Comparison of ENCODE assay signal across 4 cellular contexts in the genomic region with DNA sequence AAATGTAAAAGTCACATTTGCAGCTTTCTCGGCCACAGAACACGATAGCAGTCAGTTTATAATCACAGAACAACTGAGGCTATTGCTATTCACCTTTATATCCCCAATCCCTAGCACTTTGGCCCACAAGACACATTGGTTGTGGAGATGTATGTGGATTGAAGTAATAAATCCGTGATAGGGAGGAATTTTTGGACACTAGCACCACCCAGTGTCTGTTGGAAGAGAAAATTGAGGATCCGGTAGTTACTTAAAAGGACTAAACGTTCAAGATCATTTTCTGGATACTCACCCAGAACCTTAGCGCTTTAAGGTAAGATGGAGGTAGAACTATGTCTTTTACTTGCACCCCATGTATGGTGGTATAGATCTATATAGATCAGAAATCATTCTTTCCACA. TPM values are rescaled to one million over a fixed set of nuclear protein-coding genes. Genes with fewer than 3 reads are reported as not detected.
"Had no signal": no experiment of that assay in that cellular context is flagged by ENCODE, and none has a peak within 500 bp of the region (broad histone marks: within the 10 kb centered on the region; RNA-seq: fewer than 3 reads in every experiment).

No MANE protein-coding gene starts in this region.

RNA-seq across cellular contexts. Expression of a gene that starts 34.5 kb away (rescaled TPM):
- total RNA-seq: LHCN-M2, MCF 10A had no signal

RNA-seq across cellular contexts. Expression of a gene that starts 38.1 kb away (rescaled TPM):
- total RNA-seq: LHCN-M2, M059J, MCF 10A, NCI-H460 had no signal
